ENCODE assay signal across 17 cellular contexts in the genomic region with DNA sequence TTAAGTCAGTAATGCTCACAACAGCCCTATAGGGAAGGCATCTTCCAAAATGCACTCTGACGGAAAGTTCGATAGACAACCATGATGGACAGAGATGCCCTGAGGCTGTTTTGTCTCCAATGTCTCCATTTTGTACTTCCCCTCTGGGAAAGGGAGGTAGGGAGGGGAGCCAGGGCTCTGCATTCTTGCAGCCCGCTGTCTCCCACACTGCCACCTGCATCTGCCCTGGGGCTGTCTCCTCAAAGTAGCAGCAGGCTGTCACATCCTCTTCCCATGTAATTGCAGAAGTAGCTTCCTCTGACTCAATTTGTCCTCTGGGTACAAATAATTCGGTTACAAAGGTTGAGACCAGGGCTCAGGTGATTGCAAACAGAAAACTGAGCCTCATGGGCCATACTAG.
A peak's percentile ranks its signal among the peaks of the same experiment; 100 is the strongest.
DNase-seq lines count a peak whose midpoint lies in the region; ATAC-seq, FAIRE-seq and TF ChIP-seq lines count a peak whose summit lies in the region.
"Had no signal": no experiment of that assay in that cellular context is flagged by ENCODE, and none has a peak within 500 bp of the region (broad histone marks: within the 10 kb centered on the region; RNA-seq: fewer than 3 reads in every experiment).

No MANE protein-coding gene starts in this region.

- H3K36me3 ChIP-seq in BE2C: no peaks in the 10 kb centered on the region
- no peaks in the 10 kb centered on the region for H3K36me3 ChIP-seq in keratinocyte (ENCODE audit: control insufficient read depth in 2 of 2, extremely low read depth in 1 of 2, insufficient read depth in 2 of 2, low read length in 2 of 2)
- no peaks in the 10 kb centered on the region for H3K36me3 ChIP-seq in CD4-positive, alpha-beta memory T cell (ENCODE audit: insufficient read depth, low read length)
- H3K36me3 ChIP-seq: BLaER1 treated with 17β-estradiol and CSF1 and Interleukin-3, amounts not matched to agents 10 nM and 100 nM; HAP-1 had no signal

- H3K27ac ChIP-seq in keratinocyte (ENCODE audit: control insufficient read depth, insufficient read depth, low read length): no peak overlapping the region
- no peak overlapping the region for H3K27ac ChIP-seq in CD4-positive, alpha-beta memory T cell (ENCODE audit: low read depth, low read length)
- H3K27ac ChIP-seq: BLaER1 treated with 17β-estradiol and CSF1 and Interleukin-3, amounts not matched to agents 10 nM and 100 nM had no signal

- no peaks in the 10 kb centered on the region for H3K79me2 ChIP-seq in keratinocyte (ENCODE audit: control insufficient read depth, insufficient read depth, low read length)

- no peak for ATAC-seq in activated T-cell treated with anti-CD3 and anti-CD28 coated beads, Interleukin-2, amount 50 U/mL, for 4 hours
- ATAC-seq in GM19328 (IDR thresholded peaks at IDR 0.05; ENCODE audit: unreplicated experiment): no peak

- peak; percentile 41 for DNase-seq in BE2C
- peak; percentile 4 for DNase-seq in NB4 (ENCODE audit: low read depth)
- peak; percentile 48 for DNase-seq in ecto neural progenitor cell (ENCODE audit: low spot score)
- DNase-seq in keratinocyte (ENCODE audit: low read depth, low spot score): peak; percentile 40
- DNase-seq in activated T-cell treated with anti-CD3 and anti-CD28 coated beads, Interleukin-2, amount 50 U/mL, for 24 hours: no peak
- no peak for DNase-seq in activated T-cell treated with anti-CD3 and anti-CD28 coated beads, Interleukin-2, amount 50 U/mL, for 4 hours
- DNase-seq in CD4-positive, alpha-beta memory T cell: no peak
- DNase-seq: 8988T; AML-193; CD4-positive, alpha-beta T cell; DMS79; GOT3 had no signal

- H2AFZ ChIP-seq in keratinocyte (ENCODE audit: control insufficient read depth, low read length): no peak overlapping the region

- no peak for FAIRE-seq in keratinocyte (lab: Jason Lieb, UNC)
- FAIRE-seq: G401.6, GM12891 had no signal

- no peaks in the 10 kb centered on the region for H3K4me1 Mint-ChIP-seq in activated T-cell treated with anti-CD3 and anti-CD28 coated beads, Interleukin-2, amount 50 U/mL, for 24 hours (ENCODE audit: low read depth)
- no peaks in the 10 kb centered on the region for H3K4me1 Mint-ChIP-seq in activated T-cell treated with anti-CD3 and anti-CD28 coated beads, Interleukin-2, amount 50 U/mL, for 4 hours (ENCODE audit: low read depth)
- no peaks in the 10 kb centered on the region for H3K4me1 Mint-ChIP-seq in CD4-positive, alpha-beta memory T cell

- H3K27ac Mint-ChIP-seq in activated T-cell treated with anti-CD3 and anti-CD28 coated beads, Interleukin-2, amount 50 U/mL, for 24 hours: no peak overlapping the region
- no peak overlapping the region for H3K27ac Mint-ChIP-seq in CD4-positive, alpha-beta memory T cell
- H3K27ac Mint-ChIP-seq: CD4-positive, alpha-beta T cell had no signal

- intact Hi-C loops in CD4-positive, alpha-beta memory T cell (cut with micrococcal nuclease): no loop called here

- H3K9ac ChIP-seq in keratinocyte (ENCODE audit: control insufficient read depth, extremely low read depth, insufficient read depth, low read length): no peak overlapping the region
- H3K9ac ChIP-seq: BLaER1 treated with 17β-estradiol and CSF1 and Interleukin-3, amounts not matched to agents 10 nM and 100 nM had no signal

- H3K4me2 ChIP-seq in keratinocyte (ENCODE audit: control insufficient read depth, extremely low read depth, insufficient read depth, low read depth, low read length): no peak overlapping the region
- H3K4me2 ChIP-seq: BLaER1 treated with 17β-estradiol and CSF1 and Interleukin-3, amounts not matched to agents 10 nM and 100 nM had no signal

- H3K27me3 Mint-ChIP-seq in activated T-cell treated with anti-CD3 and anti-CD28 coated beads, Interleukin-2, amount 50 U/mL, for 24 hours: peaks cover 7% of the 10 kb centered on the region
- peaks cover 17% of the 10 kb centered on the region for H3K27me3 Mint-ChIP-seq in activated T-cell treated with anti-CD3 and anti-CD28 coated beads, Interleukin-2, amount 50 U/mL, for 4 hours (ENCODE audit: low read depth)
- peaks cover 3% of the 10 kb centered on the region in 2 donors for H3K27me3 Mint-ChIP-seq in CD4-positive, alpha-beta memory T cell

- H3K27me3 ChIP-seq in BE2C: no peaks in the 10 kb centered on the region
- H3K27me3 ChIP-seq in keratinocyte (ENCODE audit: control insufficient read depth, extremely low read depth, insufficient read depth, low read length): no peaks in the 10 kb centered on the region
- H3K27me3 ChIP-seq in CD4-positive, alpha-beta memory T cell (ENCODE audit: insufficient read depth, low read length): no peaks in the 10 kb centered on the region
- H3K27me3 ChIP-seq: BLaER1 treated with 17β-estradiol and CSF1 and Interleukin-3, amounts not matched to agents 10 nM and 100 nM had no signal

- H3K4me1 ChIP-seq in BE2C: peaks cover 5% of the 10 kb centered on the region; the same call in 1 of the 2 replicates
- H3K4me1 ChIP-seq in keratinocyte (ENCODE audit: control insufficient read depth, extremely low read depth, insufficient read depth, low read length): peaks cover 6% of the 10 kb centered on the region
- no peaks in the 10 kb centered on the region for H3K4me1 ChIP-seq in CD4-positive, alpha-beta memory T cell (ENCODE audit: insufficient read depth, low read length)
- H3K4me1 ChIP-seq: HAP-1 had no signal

- CTCF ChIA-PET in CD4-positive, alpha-beta memory T cell (lab: Charles Lee; ENCODE audit: partially characterized antibody): no interaction called here

- no peaks in the 10 kb centered on the region for H3K9me3 Mint-ChIP-seq in activated T-cell treated with anti-CD3 and anti-CD28 coated beads, Interleukin-2, amount 50 U/mL, for 24 hours
- H3K9me3 Mint-ChIP-seq in activated T-cell treated with anti-CD3 and anti-CD28 coated beads, Interleukin-2, amount 50 U/mL, for 4 hours: no peaks in the 10 kb centered on the region
- H3K9me3 Mint-ChIP-seq in CD4-positive, alpha-beta memory T cell: peaks cover 0 to 1% (median 0%) of the 10 kb centered on the region in 8 donors
- H3K9me3 Mint-ChIP-seq: CD4-positive, alpha-beta T cell had no signal

- no peaks in the 10 kb centered on the region for H4K20me1 ChIP-seq in keratinocyte (ENCODE audit: control insufficient read depth, extremely low read depth, insufficient read depth, low read length)
- H4K20me1 ChIP-seq: BLaER1 treated with 17β-estradiol and CSF1 and Interleukin-3, amounts not matched to agents 10 nM and 100 nM had no signal

- H3K36me3 Mint-ChIP-seq in activated T-cell treated with anti-CD3 and anti-CD28 coated beads, Interleukin-2, amount 50 U/mL, for 24 hours (ENCODE audit: low read depth): no peaks in the 10 kb centered on the region
- no peaks in the 10 kb centered on the region for H3K36me3 Mint-ChIP-seq in activated T-cell treated with anti-CD3 and anti-CD28 coated beads, Interleukin-2, amount 50 U/mL, for 4 hours (ENCODE audit: insufficient read depth)
- H3K36me3 Mint-ChIP-seq in CD4-positive, alpha-beta memory T cell: no peaks in the 10 kb centered on the region

- dilution Hi-C loops in keratinocyte (cut with MboI; ENCODE audit: extremely low pct_ligation_motif_present, low sequenced_read_pairs): no loop called here

- no peaks in the 10 kb centered on the region for H3K9me3 ChIP-seq in BE2C
- no peaks in the 10 kb centered on the region for H3K9me3 ChIP-seq in keratinocyte (ENCODE audit: control insufficient read depth, low read depth, low read length)
- H3K9me3 ChIP-seq in CD4-positive, alpha-beta memory T cell (ENCODE audit: control insufficient read depth in 1 of 2, low read length in 2 of 2): no peaks in the 10 kb centered on the region
- H3K9me3 ChIP-seq: BLaER1 treated with 17β-estradiol and CSF1 and Interleukin-3, amounts not matched to agents 10 nM and 100 nM; HAP-1 had no signal

- no peak overlapping the region for H3K4me3 Mint-ChIP-seq in activated T-cell treated with anti-CD3 and anti-CD28 coated beads, Interleukin-2, amount 50 U/mL, for 24 hours
- H3K4me3 Mint-ChIP-seq in activated T-cell treated with anti-CD3 and anti-CD28 coated beads, Interleukin-2, amount 50 U/mL, for 4 hours: no peak overlapping the region
- H3K4me3 Mint-ChIP-seq in CD4-positive, alpha-beta memory T cell: no peak overlapping the region
- H3K4me3 Mint-ChIP-seq: CD4-positive, alpha-beta T cell had no signal

- H3K9me1 ChIP-seq in keratinocyte (ENCODE audit: control insufficient read depth, extremely low read depth, insufficient read depth, low read length): no peaks in the 10 kb centered on the region

- TF ChIP-seq POLR2A in NB4 (IDR thresholded peaks at IDR 0.05; ENCODE audit: extremely low read depth, insufficient read length): no peak

- TF ChIP-seq CTCF in BE2C (IDR thresholded peaks at IDR 0.05; ENCODE audit: low read depth, low read length): no peak
- no peak for TF ChIP-seq CTCF in NB4 (IDR thresholded peaks at IDR 0.05; ENCODE audit: low read depth, low read length)
- TF ChIP-seq CTCF in keratinocyte (optimal IDR thresholded peaks at IDR 0.05 in 1 of 3, IDR thresholded peaks at IDR 0.05 in 1 of 3, conservative IDR thresholded peaks at IDR 0.05 in 1 of 3; ENCODE audit: extremely low read depth in 1 of 3, insufficient read depth in 2 of 3, low read length in 3 of 3): no peak

- H3K4me3 ChIP-seq in BE2C (ENCODE audit: low read depth, low read length) (no peak overlapping the region), NB4 (ENCODE audit: low read depth, low read length) (no peak overlapping the region), keratinocyte (ENCODE audit: control insufficient read depth in 2 of 3, extremely low read depth in 1 of 3, insufficient read depth in 2 of 3, low read depth in 1 of 3, low read length in 3 of 3) (no peak overlapping the region)
- no peak overlapping the region for H3K4me3 ChIP-seq in CD4-positive, alpha-beta memory T cell (ENCODE audit: low read length in 2 of 2)
- H3K4me3 ChIP-seq: BLaER1 treated with 17β-estradiol and CSF1 and Interleukin-3, amounts not matched to agents 10 nM and 100 nM; HAP-1 had no signal

- POLR2A ChIA-PET in CD4-positive, alpha-beta memory T cell (lab: Charles Lee; ENCODE audit: partially characterized antibody): no interaction called here

Comparison
In these comparisons a context has a peak if more than half of its experiments do, and no peak if none do; other contexts are left out.
1. DNase-seq: peak in BE2C (single experiment), NB4 (single experiment), ecto neural progenitor cell (single experiment) and keratinocyte (single experiment); none in activated T-cell treated with anti-CD3 and anti-CD28 coated beads, Interleukin-2, amount 50 U/mL, for 24 hours (single experiment), activated T-cell treated with anti-CD3 and anti-CD28 coated beads, Interleukin-2, amount 50 U/mL, for 4 hours (single experiment) and CD4-positive, alpha-beta memory T cell (0 of 5).